8 cellular contexts compared by ENCODE assay signal in the genomic region with DNA sequence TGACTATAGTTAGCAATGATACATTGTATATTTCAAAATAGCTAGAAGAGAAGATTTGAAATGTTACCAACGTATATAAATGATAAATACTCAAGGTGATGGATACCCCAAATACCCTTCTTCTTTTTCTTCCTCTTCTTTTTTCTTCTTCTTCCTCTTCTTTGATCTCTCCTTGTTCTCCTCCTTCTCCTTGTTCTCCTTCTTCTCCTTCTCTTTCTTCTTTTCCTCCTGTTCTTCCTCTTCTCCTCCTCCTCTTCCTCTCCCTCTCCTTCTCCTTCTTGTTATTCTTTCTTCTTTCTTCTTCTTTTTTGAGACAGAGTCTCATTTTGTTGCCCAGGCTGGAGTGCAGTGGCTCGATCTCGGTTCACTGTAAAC. TPM values are rescaled to one million over a fixed set of nuclear protein-coding genes. Genes with fewer than 3 reads are reported as not detected.
A peak's percentile ranks its signal among the peaks of the same experiment; 100 is the strongest.
DNase-seq lines count a peak whose midpoint lies in the region; ATAC-seq and TF ChIP-seq lines count a peak whose summit lies in the region.

No MANE protein-coding gene starts in this region.

- intact Hi-C loops in A673 (cut with micrococcal nuclease; ENCODE audit: unreplicated experiment) (loop anchor here (1.0 kb wide), 1 partner anchor 309 kb away; no protein-coding TSS in a partner anchor), IMR-90 (cut with micrococcal nuclease) (loop anchor here (1.0 to 5.0 kb wide), 4 partner anchors 155 to 530 kb away; partner anchors contain the start of gene IL7R)

- H3K56ac ChIP-seq in IMR-90 (ENCODE audit: extremely low read depth, insufficient read depth, low read length) = no peak overlapping the region

- H3K79me1 ChIP-seq in IMR-90 (ENCODE audit: low read depth in 1 of 2, low read length in 2 of 2) = no peaks in the 10 kb centered on the region; a peak in 1 of 4 replicates

- H3K9ac ChIP-seq in IMR-90 (ENCODE audit: low read depth, low read length) = no peak overlapping the region

- H4K8ac ChIP-seq in IMR-90 (ENCODE audit: low read depth in 2 of 2, low read length in 2 of 2) = peak overlapping the region in 1 of 2 experiments; percentile 70; a peak in 1 of 4 replicates

- peaks cover 8% of the 10 kb centered on the region for H3K4me1 Mint-ChIP-seq in nephron progenitor cell

- no CpG with 5 or more reads among the region's 3 CpGs for WGBS in IMR-90 (ENCODE audit: extremely low coverage in 2 of 2, insufficient read length in 1 of 2), 2 experiments

- peaks cover 4% of the 10 kb centered on the region for H3K9me3 ChIP-seq in A673 (ENCODE audit: low read depth, low read length, poor library complexity, severe bottlenecking)
- no peaks in the 10 kb centered on the region for H3K9me3 ChIP-seq in IMR-90 (ENCODE audit: control insufficient read depth, insufficient read depth, low read length)
- no peaks in the 10 kb centered on the region for H3K9me3 ChIP-seq in effector memory CD4-positive, alpha-beta T cell (ENCODE audit: control insufficient read depth, low read length)

- in situ Hi-C loops in IMR-90 (cut with MboI; ENCODE audit: low sequenced_read_pairs) = loop anchor here (10.0 to 25.0 kb wide), 2 partner anchors 308 to 530 kb away; no protein-coding TSS in a partner anchor

- peak overlapping the region; percentile 51; the same call in 1 of the 2 replicates for H2BK120ac ChIP-seq in IMR-90 (ENCODE audit: low read depth, low read length)

- no peak overlapping the region for H3K14ac ChIP-seq in IMR-90 (replicated peaks; ENCODE audit: low read depth, low read length)

- no peak for TF ChIP-seq RAD21 in IMR-90 (IDR thresholded peaks at IDR 0.05; ENCODE audit: low read length)

- H3K18ac ChIP-seq in IMR-90 (ENCODE audit: low read depth, low read length) = no peak overlapping the region

- POLR2A ChIA-PET in A673 (lab: Charles Lee; ENCODE audit: low non-redundant PET) (no interaction called here), IMR-90 (lab: Charles Lee; ENCODE audit: unreplicated experiment) (interaction anchor here (0.7 kb wide), 1 partner anchor 516 kb away, joined by 4 read pairs; no protein-coding TSS in a partner anchor)

- H3K9me1 ChIP-seq in IMR-90 (ENCODE audit: insufficient read depth, low read length) = no peaks in the 10 kb centered on the region

- H3K36me3 ChIP-seq in A673 (ENCODE audit: insufficient read depth, low read length, poor library complexity, severe bottlenecking) = no peaks in the 10 kb centered on the region
- H3K36me3 ChIP-seq in IMR-90 (ENCODE audit: control insufficient read depth, insufficient read depth, low read length) = no peaks in the 10 kb centered on the region
- no peaks in the 10 kb centered on the region for H3K36me3 ChIP-seq in effector memory CD4-positive, alpha-beta T cell (ENCODE audit: control insufficient read depth, insufficient read depth, low read length)

- no peaks in the 10 kb centered on the region for H3K4me1 ChIP-seq in A673 (ENCODE audit: insufficient read depth, low read length, poor library complexity, severe bottlenecking)
- peaks cover 3% of the 10 kb centered on the region; the same call in 1 of the 2 replicates for H3K4me1 ChIP-seq in IMR-90 (ENCODE audit: control insufficient read depth, insufficient read depth, low read length)
- peaks cover 10% of the 10 kb centered on the region for H3K4me1 ChIP-seq in effector memory CD4-positive, alpha-beta T cell (ENCODE audit: control insufficient read depth, insufficient read depth, low read length, poor library complexity, severe bottlenecking)

- H2BK15ac ChIP-seq in IMR-90 (ENCODE audit: low read depth, low read length) = no peak overlapping the region

- H3K4me2 ChIP-seq in IMR-90 (ENCODE audit: low read depth, low read length) = no peak overlapping the region; the same call in 1 of the 2 replicates

- DNase-seq in A673 (ENCODE audit: low spot score) (no peak), IMR-90 (no peak), nephron progenitor cell (no peak), NCI-H524 treated with DMSO at 0.1 percent for 48 hours (lab: John Stamatoyannopoulos, UW) (no peak), COLO668 (lab: John Stamatoyannopoulos, UW; ENCODE audit: unreplicated experiment) (no peak), NCI-H1694 (lab: John Stamatoyannopoulos, UW) (no peak)
- no peak for DNase-seq in effector memory CD4-positive, alpha-beta T cell

- H2AK9ac ChIP-seq in IMR-90 (replicated peaks; ENCODE audit: low read depth, low read length, poor library complexity) = no peak overlapping the region

- H3K4me3 Mint-ChIP-seq in nephron progenitor cell = peak overlapping the region; percentile 99

- TF ChIP-seq CTCF in A673 (conservative IDR thresholded peaks at IDR 0.05; ENCODE audit: low read depth, low read length) (no peak), IMR-90 (conservative IDR thresholded peaks at IDR 0.05; ENCODE audit: low read depth, low read length) (no peak), nephron progenitor cell (IDR thresholded peaks at IDR 0.05) (no peak)

- peaks cover 36% of the 10 kb centered on the region for H3K27me3 Mint-ChIP-seq in nephron progenitor cell (ENCODE audit: low read depth, poor library complexity)

- no peaks in the 10 kb centered on the region for H4K20me1 ChIP-seq in IMR-90 (ENCODE audit: insufficient read depth, low read length)

- no TSS peak for BruUV-seq in A673 (replicated peaks; lab: Mats Ljungman, UMichigan)
- no TSS peak for BruUV-seq in IMR-90 (replicated peaks; lab: Mats Ljungman, UMichigan)

- no peak overlapping the region for H4K5ac ChIP-seq in IMR-90 (ENCODE audit: low read depth, low read length)

- H4K91ac ChIP-seq in IMR-90 (ENCODE audit: insufficient read depth, low read depth, low read length) = no peak overlapping the region

- H3K23ac ChIP-seq in IMR-90 (ENCODE audit: low read depth, low read length) = no peak overlapping the region

- ATAC-seq in IMR-90 (ENCODE audit: low read depth) (no peak), GM19463 (IDR thresholded peaks at IDR 0.05; ENCODE audit: unreplicated experiment) (no peak)

- no peak overlapping the region for H3K4ac ChIP-seq in IMR-90 (ENCODE audit: low read depth, low read length)

- CTCF ChIA-PET in A673 (lab: Charles Lee) = interaction anchor here (2.1 kb wide), 1 partner anchor 309 kb away, joined by 10 read pairs; no protein-coding TSS in a partner anchor
- CTCF ChIA-PET in IMR-90 (lab: Yijun Ruan, JAX) = interaction anchor here (1.2 kb wide), 1 partner anchor 9 kb away, joined by 4 read pairs; no protein-coding TSS in a partner anchor

- H3K9me3 Mint-ChIP-seq in nephron progenitor cell = peaks cover 35% of the 10 kb centered on the region

- no peak overlapping the region for H3K27ac ChIP-seq in A673 (ENCODE audit: low read depth, low read length, poor library complexity, severe bottlenecking)
- H3K27ac ChIP-seq in IMR-90 (ENCODE audit: insufficient read depth, low read length) = no peak overlapping the region; the same call in 1 of the 2 replicates
- peak overlapping the region; percentile 58 for H3K27ac ChIP-seq in effector memory CD4-positive, alpha-beta T cell (ENCODE audit: insufficient read depth, low read length, poor library complexity, severe bottlenecking)

- peak overlapping the region; percentile 96 for H2AFZ ChIP-seq in IMR-90 (replicated peaks; ENCODE audit: low read length, poor library complexity)

- no peak overlapping the region for H3K27ac Mint-ChIP-seq in nephron progenitor cell

- H2AK5ac ChIP-seq in IMR-90 (ENCODE audit: low read depth, low read length) = no peak overlapping the region

- H3K27me3 ChIP-seq in A673 (replicated peaks; ENCODE audit: insufficient read depth, low read depth, low read length, poor library complexity) = no peaks in the 10 kb centered on the region
- no peaks in the 10 kb centered on the region for H3K27me3 ChIP-seq in IMR-90 (ENCODE audit: control insufficient read depth, insufficient read depth, low read length)
- H3K27me3 ChIP-seq in effector memory CD4-positive, alpha-beta T cell (replicated peaks; ENCODE audit: control insufficient read depth, insufficient read depth, low read length, poor library complexity, severe bottlenecking) = no peaks in the 10 kb centered on the region

- H2BK20ac ChIP-seq in IMR-90 (ENCODE audit: low read depth, low read length) = no peak overlapping the region

- dilution Hi-C loops in IMR-90 (cut with HindIII; ENCODE audit: low sequenced_read_pairs, unreplicated experiment) = no loop called here

- no peak for TF ChIP-seq POLR2A in IMR-90 (IDR thresholded peaks at IDR 0.05; ENCODE audit: low read depth, low read length)

- H3K4me3 ChIP-seq in A673 (ENCODE audit: low read depth, low read length, poor library complexity, severe bottlenecking) (peak overlapping the region; percentile 58), IMR-90 (ENCODE audit: insufficient read depth, low read depth, low read length) (peak overlapping the region; percentile 43; the same call in 1 of the 2 replicates)
- H3K4me3 ChIP-seq in effector memory CD4-positive, alpha-beta T cell (ENCODE audit: insufficient read depth, low read depth, low read length, poor library complexity, severe bottlenecking) = peak overlapping the region; percentile 96

- H2BK5ac ChIP-seq in IMR-90 (ENCODE audit: low read depth, low read length, poor library complexity, severe bottlenecking) = no peak overlapping the region

- H3K36me3 Mint-ChIP-seq in nephron progenitor cell (ENCODE audit: low read depth) = no peaks in the 10 kb centered on the region

TF ChIP-seq in IMR-90, 13 proteins besides CTCF, POLR2A, EP300 and RAD21 (continues in another document):
- no peak for TF ChIP-seq MAFK (IDR thresholded peaks at IDR 0.05; ENCODE audit: low read depth, low read length)
- TF ChIP-seq CEBPB (IDR thresholded peaks at IDR 0.05; ENCODE audit: low read depth, low read length) = no peak
- TF ChIP-seq MAZ (IDR thresholded peaks at IDR 0.05; ENCODE audit: borderline replicate concordance, low read depth, low read length) = no peak
- no peak for TF ChIP-seq RFX5 (IDR thresholded peaks at IDR 0.05; ENCODE audit: low read depth, low read length)
- no peak for TF ChIP-seq BHLHE40 (IDR thresholded peaks at IDR 0.05; ENCODE audit: low read depth, low read length)
- no peak for TF ChIP-seq CHD1 (IDR thresholded peaks at IDR 0.05; ENCODE audit: low read depth, low read length)
- no peak for TF ChIP-seq MXI1 (IDR thresholded peaks at IDR 0.05; ENCODE audit: borderline replicate concordance, low read depth, low read length)
- TF ChIP-seq ELK1 (IDR thresholded peaks at IDR 0.05; ENCODE audit: borderline replicate concordance, low read depth, low read length) = no peak

RNA-seq across cellular contexts. Expression of gene SPEF2, which starts 0.6 kb away (rescaled TPM):
- total RNA-seq in A673 (2021) = 1.5 and 1.7 TPM in 2 replicates
- total RNA-seq in IMR-90 (2012; rRNA removed) = 2.3 and 2.5 TPM in 2 replicates
- polyA plus RNA-seq in IMR-90 (2012; rRNA removed) = 1.2 and 1.7 TPM in 2 replicates
- polyA plus RNA-seq in IMR-90 (2012; cell fraction: cytosol; rRNA removed) = 0.66 and 0.84 TPM in 2 replicates
- polyA plus RNA-seq in IMR-90 (2012; cell fraction: nucleus; rRNA removed; ENCODE audit: low replicate concordance) = 1.2 and 7.2 TPM in 2 replicates

Comparison
In these comparisons a context has a peak if more than half of its experiments do, and no peak if none do; other contexts are left out.
1. H3K4me3 ChIP-seq: peak in every context shown above with its lines; median percentile 96 in effector memory CD4-positive, alpha-beta T cell; 58 in A673; 43 in IMR-90.